10 cellular contexts compared by ENCODE assay signal in the genomic region with DNA sequence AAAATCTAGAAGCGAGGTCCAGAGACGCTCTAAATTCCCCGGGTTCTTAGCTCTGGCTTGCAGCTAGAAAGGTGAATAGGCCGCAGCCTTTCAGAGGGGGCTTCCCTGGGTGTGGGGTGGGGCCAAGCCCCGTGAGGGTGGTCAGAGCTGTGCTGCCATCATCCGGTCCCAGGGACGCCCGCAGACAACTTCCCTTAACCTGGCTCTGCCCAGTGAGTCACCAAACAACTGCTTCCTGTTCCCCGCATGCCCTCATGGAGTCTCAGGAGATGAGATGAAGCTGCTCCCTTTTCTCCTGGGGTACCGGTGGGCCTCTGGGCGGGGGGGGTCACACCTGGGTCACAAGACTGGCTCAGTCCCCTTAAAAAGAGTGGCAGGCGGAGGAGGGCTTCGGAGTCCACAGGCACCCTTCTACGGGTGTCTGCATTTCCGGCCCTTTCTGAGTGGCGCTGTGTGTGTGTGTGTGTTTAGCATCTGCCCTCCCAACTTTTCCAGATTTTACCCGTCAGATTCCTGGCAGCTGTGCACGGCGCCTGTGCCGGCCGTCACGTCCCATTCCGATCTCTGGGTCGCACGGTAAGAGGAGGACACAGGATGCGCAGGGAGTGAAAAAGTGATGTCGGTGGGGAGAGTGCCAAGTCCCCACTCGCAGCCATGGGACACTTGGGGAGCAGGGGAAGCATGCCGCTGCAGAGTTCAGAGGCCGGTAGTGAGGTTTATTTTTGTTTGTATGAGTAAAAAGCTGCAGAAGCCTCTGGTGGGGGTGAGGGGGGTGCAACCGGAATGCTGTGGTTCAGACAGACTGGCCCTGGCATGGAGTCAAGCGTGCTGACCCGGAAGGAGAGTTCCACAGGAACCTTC. TPM values are rescaled to one million over a fixed set of nuclear protein-coding genes. Genes with fewer than 3 reads are reported as not detected.
DNase-seq lines count a peak whose midpoint lies in the region; ATAC-seq and TF ChIP-seq lines count a peak whose summit lies in the region.
"Had no signal": no experiment of that assay in that cellular context is flagged by ENCODE, and none has a peak within 500 bp of the region (broad histone marks: within the 10 kb centered on the region; RNA-seq: fewer than 3 reads in every experiment).

No MANE protein-coding gene starts in this region.

- peaks cover 64% of the 10 kb centered on the region for H3K4me1 Mint-ChIP-seq in activated CD4-positive, alpha-beta T cell treated with anti-CD3 and anti-CD28 coated beads, Interleukin-2, amount 10 ng/mL, durations not matched to agents 7 days and 5 days

- intact Hi-C loops in left lung (cut with DNase I) = no loop called here

- no peak overlapping the region for H3K4me3 Mint-ChIP-seq in activated CD4-positive, alpha-beta T cell treated with anti-CD3 and anti-CD28 coated beads, Interleukin-2, amount 10 ng/mL, durations not matched to agents 7 days and 5 days

- H3K9me3 Mint-ChIP-seq in activated CD4-positive, alpha-beta T cell treated with anti-CD3 and anti-CD28 coated beads, Interleukin-2, amount 10 ng/mL, durations not matched to agents 7 days and 5 days = no peaks in the 10 kb centered on the region

- DNase-seq in activated CD4-positive, alpha-beta T cell treated with anti-CD3 and anti-CD28 coated beads, Interleukin-2, amount 10 ng/mL, durations not matched to agents 7 days and 5 days = no peak
- DNase-seq in activated CD4-positive, alpha-beta T cell treated with anti-CD3 and anti-CD28 coated beads for 1 hour = no peak
- peak; percentile 80 for DNase-seq in brain microvascular endothelial cell
- peak in 1 of 2 donors; percentile 53 for DNase-seq in left lung
- no peak for DNase-seq in ACHN
- DNase-seq in NCI-H1092 (lab: John Stamatoyannopoulos, UW) = no peak
- DNase-seq in KG1 (lab: John Stamatoyannopoulos, UW) = no peak
- DNase-seq: effector CD4-positive, alpha-beta T cell; NCI-H2171 treated with DMSO at 0.1 percent for 48 hours had no signal

- H3K36me3 Mint-ChIP-seq in activated CD4-positive, alpha-beta T cell treated with anti-CD3 and anti-CD28 coated beads, Interleukin-2, amount 10 ng/mL, durations not matched to agents 7 days and 5 days (ENCODE audit: low read depth) = peaks cover 54% of the 10 kb centered on the region

- peaks cover 29 to 85% of the 10 kb centered on the region in 2 donors for H3K4me1 ChIP-seq in left lung

- CTCF ChIA-PET in activated CD4-positive, alpha-beta T cell treated with anti-CD3 and anti-CD28 coated beads, Interleukin-2, amount 10 ng/mL, durations not matched to agents 7 days and 5 days (lab: Charles Lee) = interaction anchor here (0.6 to 8.9 kb wide), 12 partner anchors 10 to 211 kb away, joined by 3 to 110 read pairs (median 4); a partner anchor contains a TSS

- POLR2A ChIA-PET in activated CD4-positive, alpha-beta T cell treated with anti-CD3 and anti-CD28 coated beads, Interleukin-2, amount 10 ng/mL, durations not matched to agents 7 days and 5 days (lab: Charles Lee) = no interaction called here

- H3K27me3 ChIP-seq in brain microvascular endothelial cell (replicated peaks) (no peaks in the 10 kb centered on the region), left lung (no peaks in the 10 kb centered on the region)

- in situ Hi-C loops in brain microvascular endothelial cell (cut with HindIII; ENCODE audit: low pct_ligation_motif_present, low sequenced_read_pairs) = no loop called here
- in situ Hi-C loops in ACHN (cut with HindIII; ENCODE audit: low pct_ligation_motif_present, low pct_unique_long_range_greater_than_20kb, low sequenced_read_pairs) = no loop called here

- H3K9me3 ChIP-seq in left lung = no peaks in the 10 kb centered on the region

- H3K27me3 Mint-ChIP-seq in activated CD4-positive, alpha-beta T cell treated with anti-CD3 and anti-CD28 coated beads, Interleukin-2, amount 10 ng/mL, durations not matched to agents 7 days and 5 days = no peaks in the 10 kb centered on the region

- peak; percentile 25 for ATAC-seq in left lung

- H3K36me3 ChIP-seq in brain microvascular endothelial cell (replicated peaks) (peaks cover 14% of the 10 kb centered on the region), left lung (peaks cover 0 to 23% of the 10 kb centered on the region in 2 donors)

- H3K4me3 ChIP-seq in brain microvascular endothelial cell (ENCODE audit: low read depth, low read length) (no peak overlapping the region), left lung (no peak overlapping the region)

- H3K27ac ChIP-seq in brain microvascular endothelial cell (peak overlapping the region; percentile 87), left lung (peak overlapping the region; percentile 80 to 82), temporal lobe (ENCODE audit: low read depth, low read length) (peak overlapping the region; percentile 75)

- peak overlapping the region; percentile 74 for H3K27ac Mint-ChIP-seq in activated CD4-positive, alpha-beta T cell treated with anti-CD3 and anti-CD28 coated beads, Interleukin-2, amount 10 ng/mL, durations not matched to agents 7 days and 5 days

- TF ChIP-seq CTCF in brain microvascular endothelial cell (IDR thresholded peaks at IDR 0.05; ENCODE audit: low read depth, low read length, missing control alignments) (peak; percentile 4), left lung (IDR thresholded peaks at IDR 0.05) (no peak)

RNA-seq across cellular contexts. Expression of a gene that starts 16.7 kb away (rescaled TPM):
- total RNA-seq in activated CD4-positive, alpha-beta T cell treated with anti-CD3 and anti-CD28 coated beads, Interleukin-2, amount 10 ng/mL, durations not matched to agents 7 days and 5 days = 10 to 100 TPM; 29.0 to 31.0 TPM
- total RNA-seq in left lung = 10 to 100 TPM; 25.5 to 28.2 TPM
- total RNA-seq in temporal lobe = 2.5 TPM

RNA-seq across cellular contexts. Expression of a gene that starts 29.8 kb away (rescaled TPM):
- total RNA-seq in activated CD4-positive, alpha-beta T cell treated with anti-CD3 and anti-CD28 coated beads, Interleukin-2, amount 10 ng/mL, durations not matched to agents 7 days and 5 days = 10 to 100 TPM; 36.8 to 37.9 TPM
- 10 to 100 TPM; 26.1 to 28.7 TPM for total RNA-seq in left lung
- total RNA-seq in temporal lobe = 8.4 TPM

RNA-seq across cellular contexts. Expression of a gene that starts 41.7 kb away (rescaled TPM):
- 10 to 100 TPM; 31.3 to 37.8 TPM for total RNA-seq in activated CD4-positive, alpha-beta T cell treated with anti-CD3 and anti-CD28 coated beads, Interleukin-2, amount 10 ng/mL, durations not matched to agents 7 days and 5 days
- 10 to 100 TPM; 30.7 to 36.0 TPM for total RNA-seq in left lung
- total RNA-seq in temporal lobe = 23.1 TPM

RNA-seq across cellular contexts. Expression of a gene that starts 46.5 kb away (rescaled TPM):
- total RNA-seq in activated CD4-positive, alpha-beta T cell treated with anti-CD3 and anti-CD28 coated beads, Interleukin-2, amount 10 ng/mL, durations not matched to agents 7 days and 5 days = under 1 TPM; 0.19 to 0.20 TPM
- total RNA-seq in left lung (1 to 10 TPM; 2.7 to 5.1 TPM), temporal lobe (18.2 TPM)
